Comparison of ENCODE assay signal across 23 cellular contexts in genomic region chr7:34373940-34374339, GRCh38.
DNase-seq lines count a peak whose midpoint lies in the region; TF ChIP-seq lines count a peak whose summit lies in the region.
"Had no signal": no experiment of that assay in that cellular context is flagged by ENCODE, and none has a peak within 500 bp of the region (broad histone marks: within the 10 kb centered on the region; RNA-seq: fewer than 3 reads in every experiment).

No MANE protein-coding gene starts in this region.

- peak; percentile 20 for DNase-seq in AG09309 (ENCODE audit: low read depth)
- peak; percentile 58 for DNase-seq in GM04504 (ENCODE audit: low read depth)
- no peak for DNase-seq in SK-N-MC (ENCODE audit: low read depth, low spot score)
- DNase-seq in fibroblast of mammary gland (ENCODE audit: low read depth), result peak; percentile 45
- DNase-seq in COR-L47 (lab: John Stamatoyannopoulos, UW), result no peak
- no peak for DNase-seq in 8988T
- DNase-seq in transverse colon, result no peak
- no peak for DNase-seq in activated T-helper 1 cell treated with anti-CD3 and anti-CD28 coated beads, Interleukin-12 subunit alpha, Interleukin-12 subunit beta, Interleukin-2, Interleukin-4 antibody, amounts not matched to agents 30 ng/mL and 10 ng/mL and 1 ng/mL, durations not matched to agents 14 hours and 24 hours and 36 hours (ENCODE audit: low spot score)
- DNase-seq: C1 segment of cervical spinal cord; Calu3; CD8-positive, alpha-beta T cell; DMS153; GDM1; H9; NCI-H1694; NCI-H2081; NCI-H2171; NCI-H526; Peyer's patch; SW 1271; T-helper 17 cell had no signal

- no peaks in the 10 kb centered on the region for H3K27me3 ChIP-seq in transverse colon
- H3K27me3 ChIP-seq: Peyer's patch, SJSA1 had no signal

- TF ChIP-seq POLR2A in transverse colon (IDR thresholded peaks at IDR 0.05), result no peak

- H3K27ac ChIP-seq in SK-N-MC, result peak overlapping the region; percentile 11; the same call in 1 of the 2 replicates
- H3K27ac ChIP-seq in transverse colon, result no peak overlapping the region
- H3K27ac ChIP-seq: Peyer's patch, SJSA1 had no signal

- WGBS in transverse colon (ENCODE audit: low coverage in 1 of 2), 2 donors, result 38 to 67% methylated on average over 1 of the region's 1 CpG

- in situ Hi-C loops in transverse colon (cut with MboI; ENCODE audit: low pct_ligation_motif_present in 1 of 4, low pct_unique_long_range_greater_than_20kb in 1 of 4, low sequenced_read_pairs in 3 of 4), result no loop called here

- H3K4me3 ChIP-seq in AG09309 (ENCODE audit: control insufficient read depth, low read depth, low read length) (no peak overlapping the region), SK-N-MC (no peak overlapping the region), fibroblast of mammary gland (ENCODE audit: control insufficient read depth, low read depth, low read length) (no peak overlapping the region), transverse colon (no peak overlapping the region)
- H3K4me3 ChIP-seq: Peyer's patch, SJSA1 had no signal

- H3K36me3 ChIP-seq in SK-N-MC (ENCODE audit: insufficient read depth, low read length) (no peaks in the 10 kb centered on the region), transverse colon (no peaks in the 10 kb centered on the region)
- H3K36me3 ChIP-seq: Peyer's patch, SJSA1 had no signal

- peaks cover 3% of the 10 kb centered on the region for H3K9me3 Mint-ChIP-seq in activated T-helper 1 cell treated with anti-CD3 and anti-CD28 coated beads, Interleukin-12 subunit alpha, Interleukin-12 subunit beta, Interleukin-2, Interleukin-4 antibody, amounts not matched to agents 30 ng/mL and 10 ng/mL and 1 ng/mL, durations not matched to agents 14 hours and 24 hours and 36 hours

- TF ChIP-seq CTCF in AG09309 (IDR thresholded peaks at IDR 0.05; ENCODE audit: control insufficient read depth, insufficient read depth, low read depth, low read length, missing control alignments) (no peak), fibroblast of mammary gland (conservative IDR thresholded peaks at IDR 0.05; ENCODE audit: control insufficient read depth, insufficient read depth, low read depth, low read length) (no peak), transverse colon (IDR thresholded peaks at IDR 0.05) (no peak)

- no peaks in the 10 kb centered on the region for H3K4me1 Mint-ChIP-seq in activated T-helper 1 cell treated with anti-CD3 and anti-CD28 coated beads, Interleukin-12 subunit alpha, Interleukin-12 subunit beta, Interleukin-2, Interleukin-4 antibody, amounts not matched to agents 30 ng/mL and 10 ng/mL and 1 ng/mL, durations not matched to agents 14 hours and 24 hours and 36 hours (ENCODE audit: low read depth)
- H3K4me1 Mint-ChIP-seq: H9, IgD-negative memory B cell, T-helper 17 cell had no signal

- no peaks in the 10 kb centered on the region for H3K27me3 Mint-ChIP-seq in activated T-helper 1 cell treated with anti-CD3 and anti-CD28 coated beads, Interleukin-12 subunit alpha, Interleukin-12 subunit beta, Interleukin-2, Interleukin-4 antibody, amounts not matched to agents 30 ng/mL and 10 ng/mL and 1 ng/mL, durations not matched to agents 14 hours and 24 hours and 36 hours (ENCODE audit: insufficient read depth)
- H3K27me3 Mint-ChIP-seq: IgD-negative memory B cell, T-helper 17 cell had no signal

- no peak overlapping the region for H3K4me3 Mint-ChIP-seq in activated T-helper 1 cell treated with anti-CD3 and anti-CD28 coated beads, Interleukin-12 subunit alpha, Interleukin-12 subunit beta, Interleukin-2, Interleukin-4 antibody, amounts not matched to agents 30 ng/mL and 10 ng/mL and 1 ng/mL, durations not matched to agents 14 hours and 24 hours and 36 hours
- H3K4me3 Mint-ChIP-seq: CD8-positive, alpha-beta T cell; H9; IgD-negative memory B cell; T-helper 17 cell had no signal

- TF ChIP-seq EP300 in transverse colon (IDR thresholded peaks at IDR 0.05; ENCODE audit: low read depth), result no peak

- H3K4me1 ChIP-seq in transverse colon, result no peaks in the 10 kb centered on the region
- H3K4me1 ChIP-seq: Peyer's patch, SJSA1 had no signal

- no peaks in the 10 kb centered on the region for H3K9me3 ChIP-seq in SK-N-MC (ENCODE audit: low read depth, low read length)
- no peaks in the 10 kb centered on the region for H3K9me3 ChIP-seq in transverse colon
- H3K9me3 ChIP-seq: Peyer's patch, SJSA1 had no signal

- no peak overlapping the region for H3K9ac ChIP-seq in SK-N-MC (ENCODE audit: insufficient read length)

- intact Hi-C loops in transverse colon (cut with DNase I; ENCODE audit: low total_unique reads), result no loop called here
- intact Hi-C loops in activated T-helper 1 cell treated with anti-CD3 and anti-CD28 coated beads, Interleukin-12 subunit alpha, Interleukin-12 subunit beta, Interleukin-2, Interleukin-4 antibody, amounts not matched to agents 30 ng/mL and 10 ng/mL and 1 ng/mL, durations not matched to agents 14 hours and 24 hours and 36 hours (cut with micrococcal nuclease), result no loop called here

- no peaks in the 10 kb centered on the region for H3K36me3 Mint-ChIP-seq in activated T-helper 1 cell treated with anti-CD3 and anti-CD28 coated beads, Interleukin-12 subunit alpha, Interleukin-12 subunit beta, Interleukin-2, Interleukin-4 antibody, amounts not matched to agents 30 ng/mL and 10 ng/mL and 1 ng/mL, durations not matched to agents 14 hours and 24 hours and 36 hours (ENCODE audit: low read depth)
- H3K36me3 Mint-ChIP-seq: CD8-positive, alpha-beta T cell; IgD-negative memory B cell had no signal

- no peak overlapping the region for H3K27ac Mint-ChIP-seq in activated T-helper 1 cell treated with anti-CD3 and anti-CD28 coated beads, Interleukin-12 subunit alpha, Interleukin-12 subunit beta, Interleukin-2, Interleukin-4 antibody, amounts not matched to agents 30 ng/mL and 10 ng/mL and 1 ng/mL, durations not matched to agents 14 hours and 24 hours and 36 hours
- H3K27ac Mint-ChIP-seq: CD8-positive, alpha-beta T cell; H9; IgD-negative memory B cell; T-helper 17 cell had no signal

Comparison
In these comparisons a context has a peak if more than half of its experiments do, and no peak if none do; other contexts are left out.
1. DNase-seq: peak in AG09309 (single experiment), GM04504 (single experiment) and fibroblast of mammary gland (single experiment); none in SK-N-MC (single experiment), COR-L47 (single experiment), 8988T (single experiment), transverse colon (single experiment) and activated T-helper 1 cell treated with anti-CD3 and anti-CD28 coated beads, Interleukin-12 subunit alpha, Interleukin-12 subunit beta, Interleukin-2, Interleukin-4 antibody, amounts not matched to agents 30 ng/mL and 10 ng/mL and 1 ng/mL, durations not matched to agents 14 hours and 24 hours and 36 hours (single experiment).